28 cellular contexts compared by ENCODE assay signal in the genomic region with DNA sequence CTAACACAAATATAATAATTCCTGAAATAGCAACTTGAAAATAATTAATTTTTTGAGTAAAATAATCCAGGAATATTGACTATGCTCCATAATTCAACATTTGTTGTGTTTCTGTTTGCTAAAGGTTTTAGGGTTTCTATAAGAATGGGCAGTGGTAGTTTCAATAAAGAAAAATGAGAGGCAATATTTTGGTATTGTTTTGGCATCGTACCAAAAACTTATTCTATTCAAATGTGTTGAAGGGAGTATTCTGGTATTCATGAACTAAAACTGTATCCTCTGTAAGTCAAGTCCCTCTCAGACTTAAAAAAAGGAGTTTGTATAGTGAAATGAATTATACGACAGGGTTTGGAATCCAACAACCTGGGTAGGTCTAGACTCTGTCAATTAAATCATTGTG.
"Had no signal": no experiment of that assay in that cellular context is flagged by ENCODE, and none has a peak within 500 bp of the region (broad histone marks: within the 10 kb centered on the region; RNA-seq: fewer than 3 reads in every experiment).

No MANE protein-coding gene starts in this region.

- FAIRE-seq: endometrium, endothelial cell of umbilical vein had no signal

- H3K27me3 ChIP-seq: colonic mucosa, esophagus muscularis mucosa, esophagus squamous epithelium, gastrocnemius medialis, gastroesophageal sphincter, heart left ventricle, heart right ventricle, hepatocyte had no signal

- H3K27ac Mint-ChIP-seq: dendritic cell treated with granulocyte-macrophage colony-stimulating factor and Interleukin-4, amounts not matched to agents 40 ng/mL and 50 ng/mL, for 4 days; effector memory CD8-positive, alpha-beta T cell; endodermal cell had no signal

- H3K9me3 ChIP-seq: colonic mucosa, esophagus muscularis mucosa, esophagus squamous epithelium, gastrocnemius medialis, gastroesophageal sphincter, heart left ventricle, heart right ventricle had no signal

- H3K9me3 Mint-ChIP-seq: effector memory CD8-positive, alpha-beta T cell; endodermal cell had no signal

- H3K4me3 Mint-ChIP-seq: dendritic cell treated with granulocyte-macrophage colony-stimulating factor and Interleukin-4, amounts not matched to agents 40 ng/mL and 50 ng/mL, for 4 days; effector memory CD8-positive, alpha-beta T cell; endodermal cell had no signal

- H3K4me3 ChIP-seq: colonic mucosa, coronary artery, dorsolateral prefrontal cortex, esophagus muscularis mucosa, esophagus squamous epithelium, gastrocnemius medialis, gastroesophageal sphincter, heart left ventricle, heart right ventricle, hepatocyte had no signal

- DNase-seq: colonic mucosa; cortex of kidney; dermis blood vessel endothelial cell; dorsolateral prefrontal cortex; effector CD4-positive, alpha-beta T cell; effector CD8-positive, alpha-beta T cell; effector memory CD4-positive, alpha-beta T cell; effector memory CD8-positive, alpha-beta T cell; endodermal cell; erythroblast; esophagus squamous epithelium; foreskin fibroblast; foreskin keratinocyte; foreskin melanocyte; gastrocnemius medialis; glutamatergic neuron; head of caudate nucleus; heart left ventricle; heart right ventricle had no signal

- H3K27ac ChIP-seq: colonic mucosa, coronary artery, dorsolateral prefrontal cortex, epithelial cell of prostate, esophagus muscularis mucosa, esophagus squamous epithelium, foreskin keratinocyte, gastrocnemius medialis, gastroesophageal sphincter, heart left ventricle, heart right ventricle, hepatocyte had no signal

- ATAC-seq: effector memory CD8-positive, alpha-beta T cell; esophagus mucosa; foreskin keratinocyte; gastrocnemius medialis; gastroesophageal sphincter; heart left ventricle; heart right ventricle had no signal

- H2AFZ ChIP-seq: hepatocyte had no signal

- H3K4me1 Mint-ChIP-seq: endodermal cell had no signal

- H3K4me1 ChIP-seq: colonic mucosa, esophagus muscularis mucosa, esophagus squamous epithelium, foreskin keratinocyte, gastrocnemius medialis, gastroesophageal sphincter, heart left ventricle, heart right ventricle had no signal

- H3K4me2 ChIP-seq: hepatocyte had no signal

- H3K27me3 Mint-ChIP-seq: dendritic cell treated with granulocyte-macrophage colony-stimulating factor and Interleukin-4, amounts not matched to agents 40 ng/mL and 50 ng/mL, for 4 days; effector memory CD8-positive, alpha-beta T cell had no signal

- H3K36me3 ChIP-seq: colonic mucosa, esophagus muscularis mucosa, esophagus squamous epithelium, gastrocnemius medialis, gastroesophageal sphincter, heart left ventricle, heart right ventricle had no signal

- H3K79me2 ChIP-seq: hepatocyte had no signal
